2 cellular contexts compared by ENCODE assay signal in the genomic region with DNA sequence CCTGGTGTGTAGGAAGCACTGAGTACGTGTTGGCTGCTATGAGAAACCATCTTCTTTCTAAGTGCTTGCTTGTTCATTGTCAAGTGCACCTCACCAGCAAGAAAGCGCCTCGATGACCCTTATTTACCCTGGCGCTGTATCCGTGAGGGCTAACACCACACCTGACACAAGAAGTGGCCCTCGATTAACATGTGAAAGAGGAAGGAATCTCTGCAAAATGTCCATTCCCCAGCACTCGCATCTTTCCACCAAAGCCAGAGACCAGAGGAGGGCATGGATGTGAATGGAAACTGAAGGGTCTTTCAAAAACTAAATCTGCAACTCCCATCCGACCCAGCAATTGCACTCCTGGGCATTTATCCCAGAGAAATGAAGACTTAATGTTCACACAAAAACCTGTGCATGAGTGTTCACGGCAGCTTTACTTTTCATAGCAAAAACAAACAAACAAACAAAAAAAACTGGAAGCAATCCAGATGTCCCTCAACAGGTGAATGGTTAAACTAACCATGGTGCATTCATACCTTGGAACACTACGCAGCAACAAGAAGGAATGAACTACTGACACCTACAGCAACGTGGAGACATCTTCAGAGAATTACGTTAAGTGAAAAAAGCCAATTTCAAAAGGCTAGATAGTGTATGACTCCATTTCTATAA.
TF ChIP-seq lines count a peak whose summit lies in the region.

No MANE protein-coding gene starts in this region.

TF ChIP-seq in A549, 52 proteins besides CTCF, POLR2A, EP300 and RAD21:
- TF ChIP-seq, protein P1, sequence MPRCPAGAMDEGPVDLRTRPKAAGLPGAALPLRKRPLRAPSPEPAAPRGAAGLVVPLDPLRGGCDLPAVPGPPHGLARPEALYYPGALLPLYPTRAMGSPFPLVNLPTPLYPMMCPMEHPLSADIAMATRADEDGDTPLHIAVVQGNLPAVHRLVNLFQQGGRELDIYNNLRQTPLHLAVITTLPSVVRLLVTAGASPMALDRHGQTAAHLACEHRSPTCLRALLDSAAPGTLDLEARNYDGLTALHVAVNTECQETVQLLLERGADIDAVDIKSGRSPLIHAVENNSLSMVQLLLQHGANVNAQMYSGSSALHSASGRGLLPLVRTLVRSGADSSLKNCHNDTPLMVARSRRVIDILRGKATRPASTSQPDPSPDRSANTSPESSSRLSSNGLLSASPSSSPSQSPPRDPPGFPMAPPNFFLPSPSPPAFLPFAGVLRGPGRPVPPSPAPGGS (IDR thresholded peaks at IDR 0.05), result no peak
- TF ChIP-seq KDM1A (IDR thresholded peaks at IDR 0.05; ENCODE audit: low read depth) (no peak), JUNB (IDR thresholded peaks at IDR 0.05) (no peak), POLR2AphosphoS2 (conservative IDR thresholded peaks at IDR 0.05; ENCODE audit: low read length) (no peak), HOXA7 (CRISPR knock-in tag; IDR thresholded peaks at IDR 0.05) (no peak), ZFP36 (IDR thresholded peaks at IDR 0.05; ENCODE audit: borderline replicate concordance, partially characterized antibody) (no peak), NR3C1 (IDR thresholded peaks at IDR 0.05) (no peak), NPAS2 (CRISPR knock-in tag; IDR thresholded peaks at IDR 0.05; ENCODE audit: borderline replicate concordance) (no peak), GATA3 (IDR thresholded peaks at IDR 0.05; ENCODE audit: borderline replicate concordance) (no peak), EHF (CRISPR knock-in tag; IDR thresholded peaks at IDR 0.05) (no peak), EHMT2 (IDR thresholded peaks at IDR 0.05; ENCODE audit: low read depth) (no peak)
- TF ChIP-seq, protein P2, sequence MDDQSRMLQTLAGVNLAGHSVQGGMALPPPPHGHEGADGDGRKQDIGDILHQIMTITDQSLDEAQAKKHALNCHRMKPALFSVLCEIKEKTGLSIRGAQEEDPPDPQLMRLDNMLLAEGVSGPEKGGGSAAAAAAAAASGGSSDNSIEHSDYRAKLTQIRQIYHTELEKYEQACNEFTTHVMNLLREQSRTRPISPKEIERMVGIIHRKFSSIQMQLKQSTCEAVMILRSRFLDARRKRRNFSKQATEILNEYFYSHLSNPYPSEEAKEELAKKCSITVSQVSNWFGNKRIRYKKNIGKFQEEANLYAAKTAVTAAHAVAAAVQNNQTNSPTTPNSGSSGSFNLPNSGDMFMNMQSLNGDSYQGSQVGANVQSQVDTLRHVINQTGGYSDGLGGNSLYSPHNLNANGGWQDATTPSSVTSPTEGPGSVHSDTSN (IDR thresholded peaks at IDR 0.05), result no peak
- TF ChIP-seq, protein P3, sequence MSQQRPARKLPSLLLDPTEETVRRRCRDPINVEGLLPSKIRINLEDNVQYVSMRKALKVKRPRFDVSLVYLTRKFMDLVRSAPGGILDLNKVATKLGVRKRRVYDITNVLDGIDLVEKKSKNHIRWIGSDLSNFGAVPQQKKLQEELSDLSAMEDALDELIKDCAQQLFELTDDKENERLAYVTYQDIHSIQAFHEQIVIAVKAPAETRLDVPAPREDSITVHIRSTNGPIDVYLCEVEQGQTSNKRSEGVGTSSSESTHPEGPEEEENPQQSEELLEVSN (IDR thresholded peaks at IDR 0.05; ENCODE audit: borderline replicate concordance, low read depth), result no peak
- TF ChIP-seq, protein P4, sequence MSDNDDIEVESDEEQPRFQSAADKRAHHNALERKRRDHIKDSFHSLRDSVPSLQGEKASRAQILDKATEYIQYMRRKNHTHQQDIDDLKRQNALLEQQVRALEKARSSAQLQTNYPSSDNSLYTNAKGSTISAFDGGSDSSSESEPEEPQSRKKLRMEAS (IDR thresholded peaks at IDR 0.05), result no peak
TF ChIP-seq in A549: peak in this region for 0.

TF ChIP-seq in H1, 55 proteins besides CTCF, POLR2A, EP300 and RAD21:
- TF ChIP-seq SUZ12 (IDR thresholded peaks at IDR 0.05; ENCODE audit: low read length) (no peak), CHD2 (IDR thresholded peaks at IDR 0.05; ENCODE audit: low read length) (no peak), SP2 (IDR thresholded peaks at IDR 0.05; ENCODE audit: low read length) (no peak), EGR1 (IDR thresholded peaks at IDR 0.05; ENCODE audit: borderline replicate concordance, low read depth, low read length) (no peak), HDAC2 (IDR thresholded peaks at IDR 0.05; ENCODE audit: borderline replicate concordance in 1 of 2, low read depth in 2 of 2, low read length in 2 of 2) (no peak), ZNF274 (IDR thresholded peaks at IDR 0.05; ENCODE audit: borderline replicate concordance, extremely low read depth, low read length) (no peak), JUND (IDR thresholded peaks at IDR 0.05; ENCODE audit: low read length) (no peak), POU5F1 (IDR thresholded peaks at IDR 0.05; ENCODE audit: low read depth, low read length) (no peak), TEAD4 (IDR thresholded peaks at IDR 0.05; ENCODE audit: low read depth, low read length) (no peak)
- TF ChIP-seq, protein P5, sequence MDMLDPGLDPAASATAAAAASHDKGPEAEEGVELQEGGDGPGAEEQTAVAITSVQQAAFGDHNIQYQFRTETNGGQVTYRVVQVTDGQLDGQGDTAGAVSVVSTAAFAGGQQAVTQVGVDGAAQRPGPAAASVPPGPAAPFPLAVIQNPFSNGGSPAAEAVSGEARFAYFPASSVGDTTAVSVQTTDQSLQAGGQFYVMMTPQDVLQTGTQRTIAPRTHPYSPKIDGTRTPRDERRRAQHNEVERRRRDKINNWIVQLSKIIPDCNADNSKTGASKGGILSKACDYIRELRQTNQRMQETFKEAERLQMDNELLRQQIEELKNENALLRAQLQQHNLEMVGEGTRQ (IDR thresholded peaks at IDR 0.05; ENCODE audit: low read length), result no peak
- TF ChIP-seq, protein P6, sequence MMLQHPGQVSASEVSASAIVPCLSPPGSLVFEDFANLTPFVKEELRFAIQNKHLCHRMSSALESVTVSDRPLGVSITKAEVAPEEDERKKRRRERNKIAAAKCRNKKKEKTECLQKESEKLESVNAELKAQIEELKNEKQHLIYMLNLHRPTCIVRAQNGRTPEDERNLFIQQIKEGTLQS (IDR thresholded peaks at IDR 0.05; ENCODE audit: insufficient read depth, low read depth, low read length), result no peak
- TF ChIP-seq, protein P7, sequence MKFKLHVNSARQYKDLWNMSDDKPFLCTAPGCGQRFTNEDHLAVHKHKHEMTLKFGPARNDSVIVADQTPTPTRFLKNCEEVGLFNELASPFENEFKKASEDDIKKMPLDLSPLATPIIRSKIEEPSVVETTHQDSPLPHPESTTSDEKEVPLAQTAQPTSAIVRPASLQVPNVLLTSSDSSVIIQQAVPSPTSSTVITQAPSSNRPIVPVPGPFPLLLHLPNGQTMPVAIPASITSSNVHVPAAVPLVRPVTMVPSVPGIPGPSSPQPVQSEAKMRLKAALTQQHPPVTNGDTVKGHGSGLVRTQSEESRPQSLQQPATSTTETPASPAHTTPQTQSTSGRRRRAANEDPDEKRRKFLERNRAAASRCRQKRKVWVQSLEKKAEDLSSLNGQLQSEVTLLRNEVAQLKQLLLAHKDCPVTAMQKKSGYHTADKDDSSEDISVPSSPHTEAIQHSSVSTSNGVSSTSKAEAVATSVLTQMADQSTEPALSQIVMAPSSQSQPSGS (IDR thresholded peaks at IDR 0.05; ENCODE audit: low read length), result no peak
